ENCODE assay signal across 1 cellular context in the genomic region with DNA sequence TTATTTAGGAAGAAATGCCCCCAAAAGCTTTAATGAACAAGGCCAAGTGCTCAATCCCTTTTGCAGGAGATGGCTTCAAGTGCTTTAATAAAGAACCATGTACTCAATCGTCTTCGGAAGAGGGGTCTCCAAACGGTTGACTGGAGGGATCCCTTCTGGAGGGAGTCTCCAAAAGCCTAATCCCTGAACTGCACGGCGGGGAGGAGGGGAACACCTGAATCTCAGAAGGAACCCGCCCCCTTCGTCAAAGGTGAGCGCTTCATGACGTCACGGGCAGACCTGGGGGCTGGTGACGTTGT.
A peak's percentile ranks its signal among the peaks of the same experiment; 100 is the strongest.
TF ChIP-seq lines count a peak whose summit lies in the region.

No MANE protein-coding gene starts in this region.

TF ChIP-seq in H1, 55 proteins besides CTCF, POLR2A, EP300 and RAD21:
- TF ChIP-seq SAP30 (IDR thresholded peaks at IDR 0.05; ENCODE audit: insufficient read depth, insufficient replicate concordance, low read length) (peak; percentile 67), TAF1 (IDR thresholded peaks at IDR 0.05; ENCODE audit: low read depth, low read length) (no peak), TAF7 (optimal IDR thresholded peaks at IDR 0.05; ENCODE audit: borderline replicate concordance, low read depth, low read length) (peak; percentile 2), CREB1 (IDR thresholded peaks at IDR 0.05) (peak; percentile 99), SP1 (IDR thresholded peaks at IDR 0.05; ENCODE audit: low read depth, low read length) (0 out of 2 replicates have a peak, but pooled peaks have one; percentile 64), BACH1 (IDR thresholded peaks at IDR 0.05; ENCODE audit: low read length) (no peak), BRCA1 (IDR thresholded peaks at IDR 0.05; ENCODE audit: low read depth, low read length) (peak; percentile 52; the same call in 1 of the 2 replicates), JUND (IDR thresholded peaks at IDR 0.05; ENCODE audit: low read length) (peak; percentile 60; the same call in 1 of the 2 replicates)
